Comparison of ENCODE assay signal across 14 cellular contexts in the genomic region with DNA sequence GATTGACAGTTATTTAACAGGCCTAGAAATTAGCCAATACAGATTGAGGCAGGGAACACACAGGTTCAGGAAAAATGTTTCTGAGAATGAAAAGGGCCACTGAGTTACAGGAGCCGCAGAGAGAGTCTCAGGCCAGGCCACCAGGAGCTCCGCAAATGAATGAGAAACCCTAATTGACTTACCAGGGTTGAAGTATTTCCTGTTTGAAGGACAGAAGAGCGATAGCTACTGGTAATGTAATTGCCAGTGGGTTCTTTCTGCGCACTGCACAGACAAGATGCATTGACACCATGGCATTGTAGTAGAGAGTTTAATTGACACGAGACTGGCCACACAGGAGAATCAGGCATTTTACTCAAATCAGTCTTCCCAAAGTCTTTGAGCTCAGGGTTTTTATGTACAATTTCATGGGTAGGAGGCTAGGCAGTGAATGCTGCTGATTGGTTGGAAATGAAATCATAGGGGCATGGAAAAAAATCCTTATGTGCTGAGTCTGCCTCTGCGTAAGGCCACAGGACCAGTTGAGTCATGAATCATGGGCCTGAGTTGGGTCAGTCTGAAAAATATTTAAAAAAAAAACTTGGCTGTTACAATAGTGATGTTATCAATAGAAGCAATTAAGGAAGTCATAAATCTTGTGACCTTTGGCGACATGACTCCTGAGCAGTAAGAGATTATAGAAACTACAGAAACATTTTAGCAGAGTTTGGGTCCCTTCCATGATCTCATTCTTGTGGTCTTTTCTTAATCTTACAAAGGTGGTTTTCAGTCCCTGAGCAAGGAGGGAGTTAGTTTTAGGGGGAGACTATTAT.
DNase-seq lines count a peak whose midpoint lies in the region; ATAC-seq and TF ChIP-seq lines count a peak whose summit lies in the region.
"Had no signal": no experiment of that assay in that cellular context is flagged by ENCODE, and none has a peak within 500 bp of the region (broad histone marks: within the 10 kb centered on the region; RNA-seq: fewer than 3 reads in every experiment).

No MANE protein-coding gene starts in this region.

- peak; percentile 32 for ATAC-seq in omental fat pad (ENCODE audit: low FRiP score)
- ATAC-seq: activated CD4-positive, alpha-beta T cell treated with anti-CD3 and anti-CD28 coated beads for 36 hours had no signal

- TF ChIP-seq CTCF in omental fat pad (IDR thresholded peaks at IDR 0.05): no peak

- DNase-seq in GF-D8 (lab: John Stamatoyannopoulos, UW) (peak; percentile 54), OCI-M1 (lab: John Stamatoyannopoulos, UW) (peak; percentile 42), dermis microvascular lymphatic vessel endothelial cell (ENCODE audit: low read depth in 2 of 2) (peak; percentile 1 to 52), omental fat pad (ENCODE audit: low spot score) (no peak), SKM-1 (lab: John Stamatoyannopoulos, UW; ENCODE audit: unreplicated experiment) (no peak), iPS-NIHi11 (ENCODE audit: low spot score) (no peak), T-helper 1 cell (no peak), NCI-H510A (lab: John Stamatoyannopoulos, UW) (no peak)
- DNase-seq: activated CD4-positive, alpha-beta T cell treated with anti-CD3 and anti-CD28 coated beads for 36 hours; activated naive CD4-positive, alpha-beta T cell treated with anti-CD3 and anti-CD28 coated beads, Interleukin-2, amount 50 U/mL, for 16 hours; GOT3; kidney; stimulated activated CD4-positive, alpha-beta T cell treated with anti-CD3 and anti-CD28 coated beads, Interleukin-4, amount 100 ng/mL, for 4 hours; tibial artery had no signal

Comparison
In these comparisons a context has a peak if more than half of its experiments do, and no peak if none do; other contexts are left out.
1. DNase-seq: peak in GF-D8 (single experiment), OCI-M1 (single experiment) and dermis microvascular lymphatic vessel endothelial cell (2 of 2); none in omental fat pad (single experiment), SKM-1 (single experiment), iPS-NIHi11 (single experiment), T-helper 1 cell (0 of 5) and NCI-H510A (single experiment).